In genomic region chr17:6347776-6348175, GRCh38 we compare ENCODE assay signal across 16 cellular contexts.
DNase-seq lines count a peak whose midpoint lies in the region; ATAC-seq and TF ChIP-seq lines count a peak whose summit lies in the region.
"Had no signal": no experiment of that assay in that cellular context is flagged by ENCODE, and none has a peak within 500 bp of the region (broad histone marks: within the 10 kb centered on the region; RNA-seq: fewer than 3 reads in every experiment).

No MANE protein-coding gene starts in this region.

- H3K4me3 ChIP-seq in coronary artery, result no peak overlapping the region
- H3K4me3 ChIP-seq in endodermal cell (ENCODE audit: low read length), result no peak overlapping the region
- H3K4me3 ChIP-seq: GM23338 had no signal

- no peaks in the 10 kb centered on the region for H3K4me1 ChIP-seq in endodermal cell (ENCODE audit: control insufficient read depth, insufficient read depth, low read length)

- peaks cover 3% of the 10 kb centered on the region for H3K27me3 ChIP-seq in endodermal cell (ENCODE audit: control insufficient read depth, insufficient read depth, low read length, poor library complexity, severe bottlenecking)

- 84% methylated on average over 4 of the region's 4 CpGs; no CpG with 5 or more reads in 1 of the 2 experiments for WGBS in endodermal cell (ENCODE audit: insufficient coverage in 1 of 2, insufficient read length in 1 of 2), 2 experiments

- H3K27ac ChIP-seq in coronary artery (no peak overlapping the region), endodermal cell (ENCODE audit: low read depth, low read length) (no peak overlapping the region)
- H3K27ac ChIP-seq: C4-2B had no signal

- no peaks in the 10 kb centered on the region for H3K4me1 Mint-ChIP-seq in endodermal cell
- H3K4me1 Mint-ChIP-seq in T-helper 2 cell treated with Interferon-gamma antibody and Interleukin-4, amounts not matched to agents 5 μg/mL and 100 μg/mL, for 36 hours (ENCODE audit: low read depth), result no peaks in the 10 kb centered on the region
- H3K4me1 Mint-ChIP-seq: CD4-positive, CD25-positive, alpha-beta regulatory T cell; CD8-positive, alpha-beta memory T cell had no signal

- DNase-seq in coronary artery (ENCODE audit: low spot score) (peak; percentile 12), endodermal cell (peak; percentile 31), mesenteric fat pad (ENCODE audit: low spot score) (peak; percentile 71), GM10266 (ENCODE audit: extremely low spot score) (no peak)
- no peak for DNase-seq in T-helper 2 cell treated with Interferon-gamma antibody and Interleukin-4, amounts not matched to agents 5 μg/mL and 100 μg/mL, for 36 hours (ENCODE audit: low spot score)
- DNase-seq: CD4-positive, CD25-positive, alpha-beta regulatory T cell; CD8-positive, alpha-beta memory T cell; DMS 273 treated with DMSO at 0.1 percent for 48 hours; DMS79; EL; GDM1; H9 had no signal

- H3K9me3 Mint-ChIP-seq in endodermal cell, result no peaks in the 10 kb centered on the region
- H3K9me3 Mint-ChIP-seq in T-helper 2 cell treated with Interferon-gamma antibody and Interleukin-4, amounts not matched to agents 5 μg/mL and 100 μg/mL, for 36 hours, result no peaks in the 10 kb centered on the region
- H3K9me3 Mint-ChIP-seq: CD8-positive, alpha-beta memory T cell; GM23338; H9 had no signal

- H3K36me3 ChIP-seq in endodermal cell (ENCODE audit: control insufficient read depth, insufficient read depth, low read length), result no peaks in the 10 kb centered on the region

- peaks cover 5% of the 10 kb centered on the region for H3K27me3 Mint-ChIP-seq in endodermal cell (ENCODE audit: insufficient read depth)
- H3K27me3 Mint-ChIP-seq in T-helper 2 cell treated with Interferon-gamma antibody and Interleukin-4, amounts not matched to agents 5 μg/mL and 100 μg/mL, for 36 hours (ENCODE audit: low read depth), result no peaks in the 10 kb centered on the region
- H3K27me3 Mint-ChIP-seq: CD4-positive, CD25-positive, alpha-beta regulatory T cell had no signal

- no peaks in the 10 kb centered on the region for H3K36me3 Mint-ChIP-seq in endodermal cell (ENCODE audit: low read depth)
- no peaks in the 10 kb centered on the region for H3K36me3 Mint-ChIP-seq in T-helper 2 cell treated with Interferon-gamma antibody and Interleukin-4, amounts not matched to agents 5 μg/mL and 100 μg/mL, for 36 hours (ENCODE audit: low read depth)
- H3K36me3 Mint-ChIP-seq: CD4-positive, CD25-positive, alpha-beta regulatory T cell; CD8-positive, alpha-beta memory T cell had no signal

- TF ChIP-seq CTCF in coronary artery (IDR thresholded peaks at IDR 0.05), result no peak
- no peak for TF ChIP-seq CTCF in endodermal cell (conservative IDR thresholded peaks at IDR 0.05)
- no peak for TF ChIP-seq CTCF in GM10266 (IDR thresholded peaks at IDR 0.05; ENCODE audit: control insufficient read depth, insufficient read depth, low read depth, missing control alignments)

- ATAC-seq in HG02759 (IDR thresholded peaks at IDR 0.05; ENCODE audit: unreplicated experiment), result no peak
- ATAC-seq: GM23338, HCT116 had no signal

- H3K9ac ChIP-seq in endodermal cell (ENCODE audit: extremely low read depth, low read length, poor library complexity, severe bottlenecking), result no peak overlapping the region

- no peak overlapping the region for H3K4me3 Mint-ChIP-seq in endodermal cell
- H3K4me3 Mint-ChIP-seq in T-helper 2 cell treated with Interferon-gamma antibody and Interleukin-4, amounts not matched to agents 5 μg/mL and 100 μg/mL, for 36 hours, result no peak overlapping the region
- H3K4me3 Mint-ChIP-seq: CD4-positive, CD25-positive, alpha-beta regulatory T cell; GM23338; H9 had no signal

- H3K27ac Mint-ChIP-seq in endodermal cell, result no peak overlapping the region
- H3K27ac Mint-ChIP-seq in T-helper 2 cell treated with Interferon-gamma antibody and Interleukin-4, amounts not matched to agents 5 μg/mL and 100 μg/mL, for 36 hours, result no peak overlapping the region
- H3K27ac Mint-ChIP-seq: CD4-positive, CD25-positive, alpha-beta regulatory T cell; CD8-positive, alpha-beta memory T cell; GM23338; H9 had no signal

- H3K9me3 ChIP-seq in endodermal cell (ENCODE audit: control insufficient read depth, low read length), result no peaks in the 10 kb centered on the region

Comparison
In these comparisons a context has a peak if more than half of its experiments do, and no peak if none do; other contexts are left out.
1. DNase-seq: peak in coronary artery (single experiment), endodermal cell (single experiment) and mesenteric fat pad (single experiment); none in GM10266 (single experiment) and T-helper 2 cell treated with Interferon-gamma antibody and Interleukin-4, amounts not matched to agents 5 μg/mL and 100 μg/mL, for 36 hours (single experiment).